ENCODE assay signal across 2 cellular contexts in the genomic region with DNA sequence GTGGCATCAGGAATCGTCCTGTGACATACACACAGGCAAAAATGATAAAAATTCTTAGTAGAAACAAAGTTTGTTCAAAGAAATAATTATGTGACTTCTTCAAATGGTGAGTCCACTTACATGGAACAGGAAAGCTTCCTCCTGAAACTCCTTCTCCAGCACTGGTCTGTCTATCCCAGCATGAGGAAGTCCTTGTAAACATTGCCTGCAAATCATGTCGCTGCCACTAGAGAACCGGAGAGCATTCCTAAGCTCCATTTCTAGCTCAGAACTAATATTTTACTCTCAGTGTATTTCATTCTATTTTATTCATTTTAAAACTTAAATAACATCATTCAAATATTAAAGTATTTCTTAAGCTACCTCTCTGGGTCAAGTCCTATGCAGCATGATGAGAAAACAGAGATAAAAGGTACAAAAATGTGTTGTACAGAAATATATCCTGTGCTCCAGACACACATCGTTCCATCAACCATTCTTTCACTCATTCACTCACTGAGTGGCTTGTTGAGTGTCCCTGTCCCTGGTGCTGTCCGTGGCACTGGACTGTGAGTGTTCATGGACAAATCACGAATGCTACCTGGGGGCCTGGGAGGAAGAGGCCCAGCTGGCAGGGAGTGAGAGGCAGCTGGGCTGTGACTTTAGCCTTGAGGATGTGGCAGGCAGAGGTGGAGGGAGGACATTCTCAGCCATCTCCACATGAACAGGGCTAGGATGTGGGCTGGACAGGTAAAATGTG.
TF ChIP-seq lines count a peak whose summit lies in the region.

No MANE protein-coding gene starts in this region.

TF ChIP-seq in HCT116, 20 proteins besides CTCF, POLR2A, EP300 and RAD21 (continued from another document):
- TF ChIP-seq, protein P1, sequence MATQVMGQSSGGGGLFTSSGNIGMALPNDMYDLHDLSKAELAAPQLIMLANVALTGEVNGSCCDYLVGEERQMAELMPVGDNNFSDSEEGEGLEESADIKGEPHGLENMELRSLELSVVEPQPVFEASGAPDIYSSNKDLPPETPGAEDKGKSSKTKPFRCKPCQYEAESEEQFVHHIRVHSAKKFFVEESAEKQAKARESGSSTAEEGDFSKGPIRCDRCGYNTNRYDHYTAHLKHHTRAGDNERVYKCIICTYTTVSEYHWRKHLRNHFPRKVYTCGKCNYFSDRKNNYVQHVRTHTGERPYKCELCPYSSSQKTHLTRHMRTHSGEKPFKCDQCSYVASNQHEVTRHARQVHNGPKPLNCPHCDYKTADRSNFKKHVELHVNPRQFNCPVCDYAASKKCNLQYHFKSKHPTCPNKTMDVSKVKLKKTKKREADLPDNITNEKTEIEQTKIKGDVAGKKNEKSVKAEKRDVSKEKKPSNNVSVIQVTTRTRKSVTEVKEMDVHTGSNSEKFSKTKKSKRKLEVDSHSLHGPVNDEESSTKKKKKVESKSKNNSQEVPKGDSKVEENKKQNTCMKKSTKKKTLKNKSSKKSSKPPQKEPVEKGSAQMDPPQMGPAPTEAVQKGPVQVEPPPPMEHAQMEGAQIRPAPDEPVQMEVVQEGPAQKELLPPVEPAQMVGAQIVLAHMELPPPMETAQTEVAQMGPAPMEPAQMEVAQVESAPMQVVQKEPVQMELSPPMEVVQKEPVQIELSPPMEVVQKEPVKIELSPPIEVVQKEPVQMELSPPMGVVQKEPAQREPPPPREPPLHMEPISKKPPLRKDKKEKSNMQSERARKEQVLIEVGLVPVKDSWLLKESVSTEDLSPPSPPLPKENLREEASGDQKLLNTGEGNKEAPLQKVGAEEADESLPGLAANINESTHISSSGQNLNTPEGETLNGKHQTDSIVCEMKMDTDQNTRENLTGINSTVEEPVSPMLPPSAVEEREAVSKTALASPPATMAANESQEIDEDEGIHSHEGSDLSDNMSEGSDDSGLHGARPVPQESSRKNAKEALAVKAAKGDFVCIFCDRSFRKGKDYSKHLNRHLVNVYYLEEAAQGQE (IDR thresholded peaks at IDR 0.05; ENCODE audit: low read depth): no peak
- no peak for TF ChIP-seq YY1 (IDR thresholded peaks at IDR 0.05; ENCODE audit: extremely low read depth, insufficient replicate concordance, low read depth, low read length)
- no peak for TF ChIP-seq ZNF274 (IDR thresholded peaks at IDR 0.05; ENCODE audit: low read depth, low read length)
- no peak for TF ChIP-seq FOSL1 (IDR thresholded peaks at IDR 0.05; ENCODE audit: low read depth)
- TF ChIP-seq CEBPB (IDR thresholded peaks at IDR 0.05; ENCODE audit: low read depth): no peak
- no peak for TF ChIP-seq TCF7L2 (IDR thresholded peaks at IDR 0.05; ENCODE audit: borderline replicate concordance, extremely low read depth, insufficient read depth, insufficient read length)
- TF ChIP-seq EZH2phosphoT487 (IDR thresholded peaks at IDR 0.05; ENCODE audit: borderline replicate concordance): no peak
- TF ChIP-seq JUND (IDR thresholded peaks at IDR 0.05): no peak
- no peak for TF ChIP-seq EGR1 (IDR thresholded peaks at IDR 0.05; ENCODE audit: low read depth)
- no peak for TF ChIP-seq SRF (IDR thresholded peaks at IDR 0.05; ENCODE audit: low read depth)

TF ChIP-seq in WTC11, 78 proteins besides CTCF, POLR2A, EP300 and RAD21 (continued from another document):
- TF ChIP-seq, protein P2, sequence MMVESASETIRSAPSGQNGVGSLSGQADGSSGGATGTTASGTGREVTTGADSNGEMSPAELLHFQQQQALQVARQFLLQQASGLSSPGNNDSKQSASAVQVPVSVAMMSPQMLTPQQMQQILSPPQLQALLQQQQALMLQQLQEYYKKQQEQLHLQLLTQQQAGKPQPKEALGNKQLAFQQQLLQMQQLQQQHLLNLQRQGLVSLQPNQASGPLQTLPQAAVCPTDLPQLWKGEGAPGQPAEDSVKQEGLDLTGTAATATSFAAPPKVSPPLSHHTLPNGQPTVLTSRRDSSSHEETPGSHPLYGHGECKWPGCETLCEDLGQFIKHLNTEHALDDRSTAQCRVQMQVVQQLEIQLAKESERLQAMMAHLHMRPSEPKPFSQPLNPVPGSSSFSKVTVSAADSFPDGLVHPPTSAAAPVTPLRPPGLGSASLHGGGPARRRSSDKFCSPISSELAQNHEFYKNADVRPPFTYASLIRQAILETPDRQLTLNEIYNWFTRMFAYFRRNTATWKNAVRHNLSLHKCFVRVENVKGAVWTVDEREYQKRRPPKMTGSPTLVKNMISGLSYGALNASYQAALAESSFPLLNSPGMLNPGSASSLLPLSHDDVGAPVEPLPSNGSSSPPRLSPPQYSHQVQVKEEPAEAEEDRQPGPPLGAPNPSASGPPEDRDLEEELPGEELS (CRISPR knock-in tag; IDR thresholded peaks at IDR 0.05): no peak
- no peak for TF ChIP-seq PRRX2 (CRISPR knock-in tag; IDR thresholded peaks at IDR 0.05)
- TF ChIP-seq, protein P3, sequence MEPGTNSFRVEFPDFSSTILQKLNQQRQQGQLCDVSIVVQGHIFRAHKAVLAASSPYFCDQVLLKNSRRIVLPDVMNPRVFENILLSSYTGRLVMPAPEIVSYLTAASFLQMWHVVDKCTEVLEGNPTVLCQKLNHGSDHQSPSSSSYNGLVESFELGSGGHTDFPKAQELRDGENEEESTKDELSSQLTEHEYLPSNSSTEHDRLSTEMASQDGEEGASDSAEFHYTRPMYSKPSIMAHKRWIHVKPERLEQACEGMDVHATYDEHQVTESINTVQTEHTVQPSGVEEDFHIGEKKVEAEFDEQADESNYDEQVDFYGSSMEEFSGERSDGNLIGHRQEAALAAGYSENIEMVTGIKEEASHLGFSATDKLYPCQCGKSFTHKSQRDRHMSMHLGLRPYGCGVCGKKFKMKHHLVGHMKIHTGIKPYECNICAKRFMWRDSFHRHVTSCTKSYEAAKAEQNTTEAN (CRISPR knock-in tag; IDR thresholded peaks at IDR 0.05): no peak
- TF ChIP-seq NFYB (CRISPR knock-in tag; conservative IDR thresholded peaks at IDR 0.05; ENCODE audit: low read depth): no peak
TF ChIP-seq in WTC11: peak in this region for 0.
